In the genomic region with DNA sequence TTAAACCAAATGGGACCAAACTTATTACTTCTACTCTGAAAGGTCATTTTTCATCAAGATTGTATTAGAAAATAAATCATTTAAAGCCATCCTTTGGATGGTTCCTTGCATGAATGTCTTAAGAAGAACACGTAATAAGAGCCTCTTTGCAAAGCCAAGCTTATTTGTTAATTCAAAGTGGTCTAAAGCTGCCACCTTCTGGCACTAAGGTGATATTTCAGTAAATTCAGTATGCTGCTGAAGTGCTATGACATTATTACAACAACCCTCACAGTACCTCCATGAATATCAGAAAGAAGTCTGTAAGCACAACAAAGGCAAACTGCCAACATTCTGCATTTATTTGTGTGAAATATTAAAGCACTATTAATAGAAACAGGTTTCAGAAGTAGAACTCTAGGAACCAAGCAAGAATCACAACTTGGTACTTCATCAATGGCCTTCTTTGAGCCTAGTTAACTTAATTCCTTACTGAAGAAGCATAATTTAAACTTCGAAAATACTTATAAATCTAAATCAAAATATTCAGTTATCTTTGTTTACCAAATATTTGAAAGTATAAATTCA, we compare ENCODE assay signal across 8 cellular contexts. TPM values are rescaled to one million over a fixed set of nuclear protein-coding genes. Genes with fewer than 3 reads are reported as not detected.
DNase-seq lines count a peak whose midpoint lies in the region; ATAC-seq, FAIRE-seq and TF ChIP-seq lines count a peak whose summit lies in the region.

No MANE protein-coding gene starts in this region.

- H3K9ac ChIP-seq in keratinocyte (ENCODE audit: control insufficient read depth, extremely low read depth, insufficient read depth, low read length): no peak overlapping the region

- intact Hi-C loops in adrenal gland (cut with DNase I) (no loop called here), natural killer cell (cut with micrococcal nuclease) (no loop called here)

- H4K20me1 ChIP-seq in keratinocyte (ENCODE audit: control insufficient read depth, extremely low read depth, insufficient read depth, low read length): no peaks in the 10 kb centered on the region

- no peaks in the 10 kb centered on the region for H3K36me3 Mint-ChIP-seq in natural killer cell
- no peaks in the 10 kb centered on the region for H3K36me3 Mint-ChIP-seq in activated CD8-positive, alpha-beta T cell treated with anti-CD3 and anti-CD28 coated beads, Interleukin-2, amount 10 ng/mL, durations not matched to agents 7 days and 5 days (ENCODE audit: low read depth)
- H3K36me3 Mint-ChIP-seq in activated naive CD8-positive, alpha-beta T cell treated with anti-CD3 and anti-CD28 coated beads, Interleukin-2, amount 50 U/mL, for 24 hours (ENCODE audit: low read depth): no peaks in the 10 kb centered on the region

- CTCF ChIA-PET in activated CD8-positive, alpha-beta T cell treated with anti-CD3 and anti-CD28 coated beads, Interleukin-2, amount 10 ng/mL, durations not matched to agents 7 days and 5 days (lab: Charles Lee): no interaction called here

- WGBS in adrenal gland, 4 donors: 17 to 28% (median 19%) methylated on average over 2 of the region's 2 CpGs

- no peaks in the 10 kb centered on the region for H3K9me1 ChIP-seq in keratinocyte (ENCODE audit: control insufficient read depth, extremely low read depth, insufficient read depth, low read length)

- no peak overlapping the region for H3K4me3 Mint-ChIP-seq in natural killer cell
- no peak overlapping the region for H3K4me3 Mint-ChIP-seq in activated CD8-positive, alpha-beta T cell treated with anti-CD3 and anti-CD28 coated beads, Interleukin-2, amount 10 ng/mL, durations not matched to agents 7 days and 5 days
- no peak overlapping the region for H3K4me3 Mint-ChIP-seq in activated naive CD8-positive, alpha-beta T cell treated with anti-CD3 and anti-CD28 coated beads, Interleukin-2, amount 50 U/mL, for 24 hours

- dilution Hi-C loops in keratinocyte (cut with MboI; ENCODE audit: extremely low pct_ligation_motif_present, low sequenced_read_pairs): no loop called here

- no peak overlapping the region for H2AFZ ChIP-seq in keratinocyte (ENCODE audit: control insufficient read depth, low read length)

- H3K36me3 ChIP-seq in adrenal gland (replicated peaks in 1 of 2): no peaks in the 10 kb centered on the region
- no peaks in the 10 kb centered on the region for H3K36me3 ChIP-seq in keratinocyte (ENCODE audit: control insufficient read depth in 2 of 2, extremely low read depth in 1 of 2, insufficient read depth in 2 of 2, low read length in 2 of 2)

- no peaks in the 10 kb centered on the region for H3K4me1 ChIP-seq in adrenal gland (replicated peaks in 1 of 2)
- no peaks in the 10 kb centered on the region for H3K4me1 ChIP-seq in keratinocyte (ENCODE audit: control insufficient read depth, extremely low read depth, insufficient read depth, low read length)

- peaks cover 11 to 14% of the 10 kb centered on the region in 2 donors for H3K9me3 Mint-ChIP-seq in natural killer cell
- H3K9me3 Mint-ChIP-seq in activated CD8-positive, alpha-beta T cell treated with anti-CD3 and anti-CD28 coated beads, Interleukin-2, amount 10 ng/mL, durations not matched to agents 7 days and 5 days (ENCODE audit: insufficient read depth): peaks cover 11% of the 10 kb centered on the region
- H3K9me3 Mint-ChIP-seq in activated naive CD8-positive, alpha-beta T cell treated with anti-CD3 and anti-CD28 coated beads, Interleukin-2, amount 50 U/mL, for 24 hours: peaks cover 7% of the 10 kb centered on the region

- no peak for ATAC-seq in natural killer cell
- ATAC-seq in activated CD8-positive, alpha-beta T cell treated with anti-CD3 and anti-CD28 coated beads, Interleukin-2, amount 10 ng/mL, durations not matched to agents 7 days and 5 days: no peak
- no peak for ATAC-seq in activated naive CD8-positive, alpha-beta T cell treated with anti-CD3 and anti-CD28 coated beads, Interleukin-2, amount 50 U/mL, for 24 hours

- TF ChIP-seq CTCF in adrenal gland (IDR thresholded peaks at IDR 0.05): peak; percentile 28 to 57 (median 43)
- TF ChIP-seq CTCF in keratinocyte (optimal IDR thresholded peaks at IDR 0.05 in 1 of 3, IDR thresholded peaks at IDR 0.05 in 1 of 3, conservative IDR thresholded peaks at IDR 0.05 in 1 of 3; ENCODE audit: extremely low read depth in 1 of 3, insufficient read depth in 2 of 3, low read length in 3 of 3): peak in 2 of 3 experiments; percentile 37 to 40
- TF ChIP-seq CTCF in natural killer cell (IDR thresholded peaks at IDR 0.05): no peak

- no peak for TF ChIP-seq POLR2A in adrenal gland (IDR thresholded peaks at IDR 0.05)

- H3K27ac Mint-ChIP-seq in natural killer cell: no peak overlapping the region
- no peak overlapping the region for H3K27ac Mint-ChIP-seq in activated CD8-positive, alpha-beta T cell treated with anti-CD3 and anti-CD28 coated beads, Interleukin-2, amount 10 ng/mL, durations not matched to agents 7 days and 5 days
- no peak overlapping the region for H3K27ac Mint-ChIP-seq in activated naive CD8-positive, alpha-beta T cell treated with anti-CD3 and anti-CD28 coated beads, Interleukin-2, amount 50 U/mL, for 24 hours

- no peak overlapping the region for H3K4me2 ChIP-seq in keratinocyte (ENCODE audit: control insufficient read depth, extremely low read depth, insufficient read depth, low read depth, low read length)

- H3K79me2 ChIP-seq in keratinocyte (ENCODE audit: control insufficient read depth, insufficient read depth, low read length): no peaks in the 10 kb centered on the region

- H3K27me3 Mint-ChIP-seq in natural killer cell (ENCODE audit: low read depth in 2 of 2): no peaks in the 10 kb centered on the region
- no peaks in the 10 kb centered on the region for H3K27me3 Mint-ChIP-seq in activated CD8-positive, alpha-beta T cell treated with anti-CD3 and anti-CD28 coated beads, Interleukin-2, amount 10 ng/mL, durations not matched to agents 7 days and 5 days (ENCODE audit: low read depth)
- H3K27me3 Mint-ChIP-seq in activated naive CD8-positive, alpha-beta T cell treated with anti-CD3 and anti-CD28 coated beads, Interleukin-2, amount 50 U/mL, for 24 hours: no peaks in the 10 kb centered on the region

- POLR2A ChIA-PET in activated CD8-positive, alpha-beta T cell treated with anti-CD3 and anti-CD28 coated beads, Interleukin-2, amount 10 ng/mL, durations not matched to agents 7 days and 5 days (lab: Charles Lee): no interaction called here

- no peaks in the 10 kb centered on the region for H3K4me1 Mint-ChIP-seq in natural killer cell
- no peaks in the 10 kb centered on the region for H3K4me1 Mint-ChIP-seq in activated CD8-positive, alpha-beta T cell treated with anti-CD3 and anti-CD28 coated beads, Interleukin-2, amount 10 ng/mL, durations not matched to agents 7 days and 5 days (ENCODE audit: low read depth)
- H3K4me1 Mint-ChIP-seq in activated naive CD8-positive, alpha-beta T cell treated with anti-CD3 and anti-CD28 coated beads, Interleukin-2, amount 50 U/mL, for 24 hours: no peaks in the 10 kb centered on the region

- H3K27ac ChIP-seq in adrenal gland (no peak overlapping the region), keratinocyte (ENCODE audit: control insufficient read depth, insufficient read depth, low read length) (no peak overlapping the region)

- peak; percentile 4 for DNase-seq in DMS79 treated with DMSO at 0.1 percent for 48 hours (lab: John Stamatoyannopoulos, UW)
- no peak for DNase-seq in DMS79 (lab: John Stamatoyannopoulos, UW)
- DNase-seq in NCI-H1694 treated with DMSO at 0.1 percent for 48 hours (lab: John Stamatoyannopoulos, UW): peak; percentile 62
- DNase-seq in adrenal gland: no peak
- peak; percentile 2 for DNase-seq in keratinocyte (ENCODE audit: low read depth, low spot score)
- no peak for DNase-seq in natural killer cell
- no peak for DNase-seq in activated CD8-positive, alpha-beta T cell treated with anti-CD3 and anti-CD28 coated beads, Interleukin-2, amount 10 ng/mL, durations not matched to agents 7 days and 5 days
- DNase-seq in activated naive CD8-positive, alpha-beta T cell treated with anti-CD3 and anti-CD28 coated beads, Interleukin-2, amount 50 U/mL, for 24 hours: no peak

- FAIRE-seq in keratinocyte (lab: Jason Lieb, UNC): no peak

- no peaks in the 10 kb centered on the region for H3K9me3 ChIP-seq in adrenal gland (replicated peaks in 1 of 3)
- no peaks in the 10 kb centered on the region for H3K9me3 ChIP-seq in keratinocyte (ENCODE audit: control insufficient read depth, low read depth, low read length)

- H3K27me3 ChIP-seq in adrenal gland: no peaks in the 10 kb centered on the region
- H3K27me3 ChIP-seq in keratinocyte (ENCODE audit: control insufficient read depth, extremely low read depth, insufficient read depth, low read length): no peaks in the 10 kb centered on the region

- H3K4me3 ChIP-seq in adrenal gland: no peak overlapping the region
- H3K4me3 ChIP-seq in keratinocyte (ENCODE audit: control insufficient read depth in 2 of 3, extremely low read depth in 1 of 3, insufficient read depth in 2 of 3, low read depth in 1 of 3, low read length in 3 of 3): no peak overlapping the region

RNA-seq across cellular contexts. Expression of a gene that starts 53.1 kb away (rescaled TPM):
- under 1 TPM in 1 of 8 donors, not detected in 7; 0.12 TPM for total RNA-seq in adrenal gland
- polyA plus RNA-seq in adrenal gland: not detected
- polyA plus RNA-seq in keratinocyte: 0.07 to 0.50 TPM (median 0.19 TPM) in 3 replicates
- 0.32 TPM for polyA plus RNA-seq in keratinocyte (2011; ENCODE audit: low read depth)
- polyA plus RNA-seq in keratinocyte (2011; cell fraction: cytosol; rRNA removed): 1.9 and 4.7 TPM in 2 replicates
- 0.52 and 1.2 TPM in 2 replicates for polyA plus RNA-seq in keratinocyte (2011; cell fraction: nucleus; rRNA removed)
- 1.6 TPM in 1 of 2 replicates, not detected in the other for polyA plus RNA-seq in keratinocyte (2012; ENCODE audit: low replicate concordance)
- 0.93 TPM in 1 of 3 replicates, not detected in the others for polyA minus RNA-seq in keratinocyte
- 3.8 TPM for polyA minus RNA-seq in keratinocyte (2011; cell fraction: cytosol; rRNA and poly(A)+ RNA removed)
- 0.31 and 0.63 TPM in 2 replicates for polyA minus RNA-seq in keratinocyte (2011; cell fraction: nucleus; rRNA and poly(A)+ RNA removed)
- total RNA-seq in natural killer cell: not detected
- total RNA-seq in activated CD8-positive, alpha-beta T cell treated with anti-CD3 and anti-CD28 coated beads, Interleukin-2, amount 10 ng/mL, durations not matched to agents 7 days and 5 days: not detected

Comparison
In these comparisons a context has a peak if more than half of its experiments do, and no peak if none do; other contexts are left out.
1. DNase-seq: peak in DMS79 treated with DMSO at 0.1 percent for 48 hours (single experiment), NCI-H1694 treated with DMSO at 0.1 percent for 48 hours (single experiment) and keratinocyte (single experiment); none in DMS79 (single experiment), adrenal gland (0 of 7), natural killer cell (single experiment), activated CD8-positive, alpha-beta T cell treated with anti-CD3 and anti-CD28 coated beads, Interleukin-2, amount 10 ng/mL, durations not matched to agents 7 days and 5 days (single experiment) and activated naive CD8-positive, alpha-beta T cell treated with anti-CD3 and anti-CD28 coated beads, Interleukin-2, amount 50 U/mL, for 24 hours (single experiment).